8 cellular contexts compared by ENCODE assay signal in genomic region chr2:54838585-54839035, GRCh38.
DNase-seq lines count a peak whose midpoint lies in the region; ATAC-seq and TF ChIP-seq lines count a peak whose summit lies in the region.

No MANE protein-coding gene starts in this region.

- peak; percentile 63 for ATAC-seq in HG03064 (IDR thresholded peaks at IDR 0.05; ENCODE audit: low read depth, unreplicated experiment)
- peak; percentile 84 for ATAC-seq in lung (ENCODE audit: insufficient read depth, low FRiP score)

- no peaks in the 10 kb centered on the region for H3K9me3 ChIP-seq in lung (ENCODE audit: control insufficient read depth in 2 of 2, insufficient read depth in 1 of 2, low read length in 1 of 2)

- 4 to 11% methylated on average over 4 of the region's 4 CpGs for WGBS in lung, 2 donors

- H3K36me3 ChIP-seq in lung (ENCODE audit: control insufficient read depth in 2 of 2, insufficient read depth in 2 of 2, low read length in 2 of 2) = no peaks in the 10 kb centered on the region

- H3K27ac ChIP-seq in lung (ENCODE audit: low read depth in 1 of 2, low read length in 1 of 2) = no peak overlapping the region

- no peaks in the 10 kb centered on the region for H3K4me1 ChIP-seq in lung (ENCODE audit: control insufficient read depth in 2 of 2, insufficient read depth in 2 of 2, low read length in 2 of 2)

- peak; percentile 17 for DNase-seq in 8988T
- peak; percentile 12 for DNase-seq in NCI-H345 treated with DMSO at 0.1 percent for 48 hours (lab: John Stamatoyannopoulos, UW; ENCODE audit: unreplicated experiment)
- DNase-seq in activated CD4-positive, alpha-beta T cell treated with anti-CD3 and anti-CD28 coated beads, Interleukin-2, amount 50 U/mL, for 1 hour = peak; percentile 59
- DNase-seq in dedifferentiated amniotic fluid mesenchymal stem cell (ENCODE audit: extremely low spot score) = peak; percentile 64
- peak; percentile 66 for DNase-seq in lung (ENCODE audit: low spot score)
- DNase-seq in stimulated activated CD8-positive, alpha-beta memory T cell treated with anti-CD3 and anti-CD28 coated beads, Interleukin-15, amount 100 ng/mL, for 24 hours (ENCODE audit: low read depth) = peak; percentile 19

- no peak overlapping the region for H3K4me3 ChIP-seq in lung

- TF ChIP-seq CTCF in GM12873 (IDR thresholded peaks at IDR 0.05; ENCODE audit: insufficient read depth, low read depth, low read length, missing control alignments) = peak; percentile 93
- TF ChIP-seq CTCF in lung (IDR thresholded peaks at IDR 0.05; ENCODE audit: control extremely low read depth, extremely low read depth) = peak; percentile 68

- H3K27me3 ChIP-seq in lung (ENCODE audit: control insufficient read depth, insufficient read depth) = no peaks in the 10 kb centered on the region

Comparison
In these comparisons a context has a peak if more than half of its experiments do, and no peak if none do; other contexts are left out.
1. DNase-seq: peak in every context shown above with its lines; median percentile 66 in lung; 64 in dedifferentiated amniotic fluid mesenchymal stem cell; 59 in activated CD4-positive, alpha-beta T cell treated with anti-CD3 and anti-CD28 coated beads, Interleukin-2, amount 50 U/mL, for 1 hour; 19 in stimulated activated CD8-positive, alpha-beta memory T cell treated with anti-CD3 and anti-CD28 coated beads, Interleukin-15, amount 100 ng/mL, for 24 hours; 17 in 8988T; 12 in NCI-H345 treated with DMSO at 0.1 percent for 48 hours.